19 cellular contexts compared by ENCODE assay signal in genomic region chr12:95253386-95253785, GRCh38. TPM values are rescaled to one million over a fixed set of nuclear protein-coding genes. Genes with fewer than 3 reads are reported as not detected.
DNase-seq lines count a peak whose midpoint lies in the region; ATAC-seq and TF ChIP-seq lines count a peak whose summit lies in the region.
"Had no signal": no experiment of that assay in that cellular context is flagged by ENCODE, and none has a peak within 500 bp of the region (broad histone marks: within the 10 kb centered on the region; RNA-seq: fewer than 3 reads in every experiment).

No MANE protein-coding gene starts in this region.

- DNase-seq in NCI-H82 (lab: John Stamatoyannopoulos, UW) (peak; percentile 13), NCI-H82 treated with DMSO at 0.1 percent for 48 hours (lab: John Stamatoyannopoulos, UW; ENCODE audit: unreplicated experiment) (no peak), dermis blood vessel endothelial cell (peak; percentile 62), endothelial cell (ENCODE audit: low spot score) (no peak), myocyte (ENCODE audit: low read depth) (peak; percentile 26), tibial nerve (ENCODE audit: low spot score in 2 of 2) (no peak)
- DNase-seq: BE2C; C1 segment of cervical spinal cord; CD4-positive, CD25-positive, alpha-beta regulatory T cell; CD8-positive, alpha-beta memory T cell; COR-L47; DMS 273 treated with DMSO at 0.1 percent for 48 hours; DMS79; GDM1; HCEC 1CT had no signal

- H3K27me3 ChIP-seq in tibial nerve: no peaks in the 10 kb centered on the region
- H3K27me3 ChIP-seq: BE2C had no signal

- no peaks in the 10 kb centered on the region for H3K27me3 Mint-ChIP-seq in endothelial cell (ENCODE audit: unreplicated experiment)
- H3K27me3 Mint-ChIP-seq: CD4-positive, CD25-positive, alpha-beta regulatory T cell; CD8-positive, alpha-beta memory T cell; IgD-negative memory B cell had no signal

- H3K9me3 ChIP-seq in tibial nerve: no peaks in the 10 kb centered on the region
- H3K9me3 ChIP-seq: BE2C had no signal

- no peak for TF ChIP-seq EP300 in tibial nerve (IDR thresholded peaks at IDR 0.05)

- H3K36me3 ChIP-seq in tibial nerve: peaks cover 0 to 56% (median 0%) of the 10 kb centered on the region in 3 donors

- no peak for TF ChIP-seq CTCF in endothelial cell (IDR thresholded peaks at IDR 0.05; ENCODE audit: unreplicated experiment)
- no peak for TF ChIP-seq CTCF in tibial nerve (IDR thresholded peaks at IDR 0.05)

- H3K36me3 Mint-ChIP-seq in endothelial cell (ENCODE audit: low read depth, unreplicated experiment): peaks cover 29% of the 10 kb centered on the region

- peaks cover 0 to 20% (median 0%) of the 10 kb centered on the region in 4 donors for H3K4me1 ChIP-seq in tibial nerve

- H3K4me1 Mint-ChIP-seq in endothelial cell (ENCODE audit: unreplicated experiment): peaks cover 20% of the 10 kb centered on the region

- H3K4me3 Mint-ChIP-seq in endothelial cell (ENCODE audit: unreplicated experiment): no peak overlapping the region
- H3K4me3 Mint-ChIP-seq: CD4-positive, CD25-positive, alpha-beta regulatory T cell; CD8-positive, alpha-beta memory T cell; GM23338; IgD-negative memory B cell had no signal

- H3K4me3 ChIP-seq in tibial nerve: no peak overlapping the region
- H3K4me3 ChIP-seq: GM23338 had no signal

- no peak for ATAC-seq in GM18505 (IDR thresholded peaks at IDR 0.05; ENCODE audit: unreplicated experiment)
- no peak for ATAC-seq in activated CD4-positive, CD25-positive, alpha-beta regulatory T cell treated with anti-CD3 and anti-CD28 coated beads, Interleukin-2, amount 50 U/mL, for 24 hours
- ATAC-seq: GM23338 had no signal

- H3K27ac Mint-ChIP-seq in endothelial cell (ENCODE audit: unreplicated experiment): peak overlapping the region; percentile 24
- H3K27ac Mint-ChIP-seq: CD4-positive, CD25-positive, alpha-beta regulatory T cell; CD8-positive, alpha-beta memory T cell; GM23338; IgD-negative memory B cell had no signal

- no peak for TF ChIP-seq POLR2A in tibial nerve (IDR thresholded peaks at IDR 0.05)
- TF ChIP-seq POLR2A in GM18505 (IDR thresholded peaks at IDR 0.05; ENCODE audit: borderline replicate concordance, extremely low read depth, insufficient read depth, insufficient read length): no peak

- no peak overlapping the region for H3K27ac ChIP-seq in tibial nerve

- no peaks in the 10 kb centered on the region for H3K9me3 Mint-ChIP-seq in endothelial cell (ENCODE audit: unreplicated experiment)
- H3K9me3 Mint-ChIP-seq: CD4-positive, CD25-positive, alpha-beta regulatory T cell; CD8-positive, alpha-beta memory T cell; GM23338; IgD-negative memory B cell had no signal

RNA-seq across cellular contexts. Expression of gene VEZT, which starts 35.8 kb away (rescaled TPM):
- total RNA-seq in dermis blood vessel endothelial cell: 96.7 and 134 TPM in 2 replicates
- 89.9 TPM for total RNA-seq in endothelial cell (ENCODE audit: unreplicated experiment)
- total RNA-seq in myocyte: 75.9 and 89.6 TPM in 2 replicates
- 27.6 TPM for polyA plus RNA-seq in myocyte (2012)
- total RNA-seq in tibial nerve: 100 to 1,000 TPM in 1 of 4 donors, 10 to 100 TPM in 3; 60.5 to 110 (median 73.5) TPM

RNA-seq across cellular contexts. Expression of gene FGD6, which starts 36.1 kb away (rescaled TPM):
- total RNA-seq in dermis blood vessel endothelial cell (19.6 and 27.0 TPM in 2 replicates), endothelial cell (ENCODE audit: unreplicated experiment) (35.4 TPM), myocyte (3.1 TPM in 2 replicates), tibial nerve (10 to 100 TPM in 3 of 4 donors, 1 to 10 TPM in 1; 9.2 to 13.4 (median 11.7) TPM)
- 0.79 TPM for polyA plus RNA-seq in myocyte (2012)

Comparison
In these comparisons a context has a peak if more than half of its experiments do, and no peak if none do; other contexts are left out.
1. DNase-seq: peak in NCI-H82 (single experiment), dermis blood vessel endothelial cell (single experiment) and myocyte (single experiment); none in NCI-H82 treated with DMSO at 0.1 percent for 48 hours (single experiment), endothelial cell (single experiment) and tibial nerve (0 of 2).